In the genomic region with DNA sequence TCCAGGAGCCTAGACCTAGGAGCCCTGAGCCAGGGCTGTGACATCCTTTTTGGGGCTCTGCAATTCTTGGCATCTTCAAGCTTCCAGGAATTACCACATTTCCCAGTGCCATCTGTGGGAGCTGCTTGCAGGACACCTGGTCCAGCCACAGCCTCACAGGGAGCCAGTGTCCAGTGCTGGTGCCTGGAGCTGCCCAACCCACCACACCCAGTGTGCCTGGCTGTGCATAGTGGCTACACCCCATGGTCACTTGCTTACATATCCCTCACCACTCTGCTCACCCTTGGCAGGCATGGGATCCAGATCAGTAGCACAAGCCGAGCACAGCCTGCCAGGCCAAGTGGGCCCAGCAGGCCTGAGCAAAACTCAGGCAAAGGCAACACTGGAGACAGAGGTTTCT, we compare ENCODE assay signal across 33 cellular contexts.
"Had no signal": no experiment of that assay in that cellular context is flagged by ENCODE, and none has a peak within 500 bp of the region (broad histone marks: within the 10 kb centered on the region; RNA-seq: fewer than 3 reads in every experiment).

No MANE protein-coding gene starts in this region.

- H3K27ac ChIP-seq: ascending aorta, breast epithelium, cardiac muscle cell, colonic mucosa, esophagus muscularis mucosa, gastroesophageal sphincter, heart right ventricle had no signal

- ATAC-seq: activated T-cell treated with anti-CD3 and anti-CD28 coated beads, Interleukin-2, amount 50 U/mL, for 72 hours; activated T-helper 17 cell treated with anti-CD3 and anti-CD28 coated beads, Interleukin-2, amount 50 U/mL, for 72 hours; gastroesophageal sphincter; heart right ventricle; T-helper 17 cell had no signal

- H3K4me1 ChIP-seq: ascending aorta, breast epithelium, colonic mucosa, esophagus muscularis mucosa, gastroesophageal sphincter, heart right ventricle had no signal

- H3K9me3 ChIP-seq: ascending aorta, breast epithelium, colonic mucosa, esophagus muscularis mucosa, gastroesophageal sphincter had no signal

- H3K27me3 ChIP-seq: ascending aorta, breast epithelium, cardiac muscle cell, colonic mucosa, esophagus muscularis mucosa, gastroesophageal sphincter, heart right ventricle had no signal

- H3K36me3 ChIP-seq: ascending aorta, breast epithelium, cardiac muscle cell, colonic mucosa, esophagus muscularis mucosa, gastroesophageal sphincter, heart right ventricle had no signal

- H3K27ac Mint-ChIP-seq: activated CD4-positive, alpha-beta memory T cell treated with anti-CD3 and anti-CD28 coated beads, Interleukin-2, amount 10 ng/mL, durations not matched to agents 7 days and 5 days; activated CD4-positive, alpha-beta T cell treated with anti-CD3 and anti-CD28 coated beads, Interleukin-2, amount 10 ng/mL, durations not matched to agents 7 days and 5 days; activated naive CD4-positive, alpha-beta T cell treated with anti-CD3 and anti-CD28 coated beads for 36 hours; activated naive CD4-positive, alpha-beta T cell treated with anti-CD3 and anti-CD28 coated beads, Interleukin-2, amount 50 U/mL, for 24 hours; activated naive CD8-positive, alpha-beta T cell treated with anti-CD3 and anti-CD28 coated beads, Interleukin-2, amount 10 ng/mL, durations not matched to agents 7 days and 5 days; activated T-cell treated with anti-CD3 and anti-CD28 coated beads, Interleukin-2, amount 50 U/mL, for 24 hours; activated T-cell treated with anti-CD3 and anti-CD28 coated beads, Interleukin-2, amount 50 U/mL, for 72 hours; activated T-helper 17 cell treated with anti-CD3 and anti-CD28 coated beads, Interleukin-2, amount 50 U/mL, for 72 hours; brain; endodermal cell; T-helper 17 cell; T-helper 2 cell treated with Interferon-gamma antibody and Interleukin-4, amounts not matched to agents 5 μg/mL and 100 μg/mL, for 36 hours had no signal

- H3K4me3 Mint-ChIP-seq: activated CD4-positive, alpha-beta memory T cell treated with anti-CD3 and anti-CD28 coated beads, Interleukin-2, amount 10 ng/mL, durations not matched to agents 7 days and 5 days; activated CD4-positive, alpha-beta T cell treated with anti-CD3 and anti-CD28 coated beads, Interleukin-2, amount 10 ng/mL, durations not matched to agents 7 days and 5 days; activated naive CD4-positive, alpha-beta T cell treated with anti-CD3 and anti-CD28 coated beads for 36 hours; activated naive CD4-positive, alpha-beta T cell treated with anti-CD3 and anti-CD28 coated beads, Interleukin-2, amount 50 U/mL, for 24 hours; activated naive CD8-positive, alpha-beta T cell treated with anti-CD3 and anti-CD28 coated beads, Interleukin-2, amount 10 ng/mL, durations not matched to agents 7 days and 5 days; activated T-cell treated with anti-CD3 and anti-CD28 coated beads, Interleukin-2, amount 50 U/mL, for 24 hours; activated T-cell treated with anti-CD3 and anti-CD28 coated beads, Interleukin-2, amount 50 U/mL, for 72 hours; activated T-helper 17 cell treated with anti-CD3 and anti-CD28 coated beads, Interleukin-2, amount 50 U/mL, for 72 hours; brain; endodermal cell; T-helper 17 cell; T-helper 2 cell treated with Interferon-gamma antibody and Interleukin-4, amounts not matched to agents 5 μg/mL and 100 μg/mL, for 36 hours had no signal

- DNase-seq: activated CD4-positive, alpha-beta memory T cell treated with anti-CD3 and anti-CD28 coated beads, Interleukin-2, amount 10 ng/mL, durations not matched to agents 7 days and 5 days; activated CD4-positive, alpha-beta T cell treated with anti-CD3 and anti-CD28 coated beads for 4 hours; activated CD4-positive, alpha-beta T cell treated with anti-CD3 and anti-CD28 coated beads, Interleukin-2, amount 10 ng/mL, durations not matched to agents 7 days and 5 days; activated CD4-positive, alpha-beta T cell treated with anti-CD3 and anti-CD28 coated beads, Interleukin-2, amount 50 U/mL, for 4 hours; activated CD4-positive, CD25-positive, alpha-beta regulatory T cell; activated CD4-positive, CD25-positive, alpha-beta regulatory T cell treated with anti-CD3 and anti-CD28 coated beads, Interleukin-2, amount 50 U/mL, for 72 hours; activated CD8-positive, alpha-beta memory T cell treated with anti-CD3 and anti-CD28 coated beads, Interleukin-2, amount 50 U/mL, for 48 hours; activated effector memory CD4-positive, alpha-beta T cell treated with Interleukin-2 at 50 U/mL for 16 hours; activated naive CD4-positive, alpha-beta T cell treated with anti-CD3 and anti-CD28 coated beads for 36 hours; activated naive CD8-positive, alpha-beta T cell treated with anti-CD3 and anti-CD28 coated beads, Interleukin-2, amount 10 ng/mL, durations not matched to agents 7 days and 5 days; activated T-cell treated with anti-CD3 and anti-CD28 coated beads for 4 hours; activated T-cell treated with anti-CD3 and anti-CD28 coated beads, Interleukin-2, amount 50 U/mL, for 24 hours; activated T-cell treated with anti-CD3 and anti-CD28 coated beads, Interleukin-2, amount 50 U/mL, for 72 hours; central memory CD4-positive, alpha-beta T cell; cerebellar nuclear complex; colonic mucosa; effector memory CD4-positive, alpha-beta T cell; endodermal cell; erythroblast; foreskin melanocyte; heart right ventricle; T-helper 1 cell; T-helper 17 cell; T1000 had no signal

- H3K27me3 Mint-ChIP-seq: activated CD4-positive, alpha-beta memory T cell treated with anti-CD3 and anti-CD28 coated beads, Interleukin-2, amount 10 ng/mL, durations not matched to agents 7 days and 5 days; activated CD4-positive, alpha-beta T cell treated with anti-CD3 and anti-CD28 coated beads, Interleukin-2, amount 10 ng/mL, durations not matched to agents 7 days and 5 days; activated naive CD4-positive, alpha-beta T cell treated with anti-CD3 and anti-CD28 coated beads, Interleukin-2, amount 50 U/mL, for 24 hours; activated naive CD8-positive, alpha-beta T cell treated with anti-CD3 and anti-CD28 coated beads, Interleukin-2, amount 10 ng/mL, durations not matched to agents 7 days and 5 days; activated T-cell treated with anti-CD3 and anti-CD28 coated beads, Interleukin-2, amount 50 U/mL, for 24 hours; activated T-helper 17 cell treated with anti-CD3 and anti-CD28 coated beads, Interleukin-2, amount 50 U/mL, for 72 hours; T-helper 17 cell had no signal

- H3K4me3 ChIP-seq: ascending aorta, breast epithelium, cardiac muscle cell, colonic mucosa, esophagus muscularis mucosa, gastroesophageal sphincter, heart right ventricle had no signal

- H3K36me3 Mint-ChIP-seq: activated naive CD4-positive, alpha-beta T cell treated with anti-CD3 and anti-CD28 coated beads, Interleukin-2, amount 50 U/mL, for 24 hours; activated naive CD8-positive, alpha-beta T cell treated with anti-CD3 and anti-CD28 coated beads, Interleukin-2, amount 10 ng/mL, durations not matched to agents 7 days and 5 days; brain had no signal

- H3K4me1 Mint-ChIP-seq: activated CD4-positive, alpha-beta memory T cell treated with anti-CD3 and anti-CD28 coated beads, Interleukin-2, amount 10 ng/mL, durations not matched to agents 7 days and 5 days; activated CD4-positive, alpha-beta T cell treated with anti-CD3 and anti-CD28 coated beads, Interleukin-2, amount 10 ng/mL, durations not matched to agents 7 days and 5 days; activated naive CD4-positive, alpha-beta T cell treated with anti-CD3 and anti-CD28 coated beads, Interleukin-2, amount 50 U/mL, for 24 hours; activated naive CD8-positive, alpha-beta T cell treated with anti-CD3 and anti-CD28 coated beads, Interleukin-2, amount 10 ng/mL, durations not matched to agents 7 days and 5 days; activated T-helper 17 cell treated with anti-CD3 and anti-CD28 coated beads, Interleukin-2, amount 50 U/mL, for 72 hours; brain; endodermal cell; T-helper 17 cell had no signal
